39 cellular contexts compared by ENCODE assay signal in genomic region chr1:61225478-61225877, GRCh38.
"Had no signal": no experiment of that assay in that cellular context is flagged by ENCODE, and none has a peak within 500 bp of the region (broad histone marks: within the 10 kb centered on the region; RNA-seq: fewer than 3 reads in every experiment).

No MANE protein-coding gene starts in this region.

- FAIRE-seq: astrocyte, bronchial epithelial cell, TTC549 had no signal

- H3K27ac ChIP-seq: adrenal gland, cardiac muscle cell, VCaP had no signal

- H3K4me1 Mint-ChIP-seq: activated B cell treated with CpG ODN at 0.5 μM for 24 hours; activated CD4-positive, alpha-beta T cell treated with anti-CD3 and anti-CD28 coated beads, Interleukin-2, amount 10 ng/mL, durations not matched to agents 24 days and 14 days; activated naive CD8-positive, alpha-beta T cell treated with anti-CD3 and anti-CD28 coated beads for 36 hours; activated T-helper 17 cell treated with anti-CD3 and anti-CD28 coated beads, Interleukin-2, amount 50 U/mL, for 72 hours; central memory CD8-positive, alpha-beta T cell had no signal

- H3K4me3 Mint-ChIP-seq: activated B cell treated with CpG ODN at 0.5 μM for 24 hours; activated CD4-positive, alpha-beta memory T cell treated with anti-CD3 and anti-CD28 coated beads for 36 hours; activated CD4-positive, alpha-beta T cell treated with anti-CD3 and anti-CD28 coated beads, Interleukin-2, amount 10 ng/mL, durations not matched to agents 24 days and 14 days; activated CD8-positive, alpha-beta T cell treated with anti-CD3 and anti-CD28 coated beads for 36 hours; activated naive CD4-positive, alpha-beta T cell treated with anti-CD3 and anti-CD28 coated beads for 36 hours; activated naive CD8-positive, alpha-beta T cell treated with anti-CD3 and anti-CD28 coated beads for 36 hours; activated T-cell treated with anti-CD3 and anti-CD28 coated beads, Interleukin-2, amount 50 U/mL, for 4 hours; activated T-cell treated with anti-CD3 and anti-CD28 coated beads, Interleukin-2, amount 50 U/mL, for 72 hours; activated T-helper 1 cell treated with anti-CD3 and anti-CD28 coated beads, Interleukin-12 subunit alpha, Interleukin-12 subunit beta, Interleukin-2, Interleukin-4 antibody, amounts not matched to agents 30 ng/mL and 10 ng/mL and 1 ng/mL, durations not matched to agents 14 hours and 24 hours and 36 hours; activated T-helper 17 cell treated with anti-CD3 and anti-CD28 coated beads, Interleukin-2, amount 50 U/mL, for 72 hours; central memory CD8-positive, alpha-beta T cell; T-helper 1 cell treated with Interleukin-12 subunit alpha and Interleukin-12 subunit beta and Interleukin-4 antibody, amounts not matched to agents 30 μg/mL and 1 μg/mL, for 36 hours; T-helper 2 cell treated with Interferon-gamma antibody and Interleukin-4, amounts not matched to agents 5 μg/mL and 100 μg/mL, for 36 hours had no signal

- H3K27me3 ChIP-seq: adrenal gland, cardiac muscle cell had no signal

- H3K27me3 Mint-ChIP-seq: activated B cell treated with CpG ODN at 0.5 μM for 24 hours; activated naive CD8-positive, alpha-beta T cell treated with anti-CD3 and anti-CD28 coated beads for 36 hours; brain; central memory CD8-positive, alpha-beta T cell had no signal

- ATAC-seq: activated CD8-positive, alpha-beta T cell treated with anti-CD3 and anti-CD28 coated beads for 36 hours; activated naive CD4-positive, alpha-beta T cell treated with anti-CD3 and anti-CD28 coated beads, Interleukin-2, amount 50 U/mL, for 72 hours; activated T-cell treated with anti-CD3 and anti-CD28 coated beads, Interleukin-2, amount 50 U/mL, for 4 hours; activated T-cell treated with anti-CD3 and anti-CD28 coated beads, Interleukin-2, amount 50 U/mL, for 72 hours; activated T-helper 17 cell treated with anti-CD3 and anti-CD28 coated beads, Interleukin-2, amount 50 U/mL, for 72 hours had no signal

- DNase-seq: activated B cell treated with CpG ODN at 0.5 μM for 24 hours; activated CD4-positive, alpha-beta memory T cell treated with anti-CD3 and anti-CD28 coated beads for 36 hours; activated CD4-positive, alpha-beta T cell treated with anti-CD3 and anti-CD28 coated beads for 4 hours; activated CD4-positive, alpha-beta T cell treated with anti-CD3 and anti-CD28 coated beads, Interleukin-2, amount 10 ng/mL, durations not matched to agents 24 days and 14 days; activated CD4-positive, alpha-beta T cell treated with anti-CD3 and anti-CD28 coated beads, Interleukin-2, amount 50 U/mL, for 1 hour; activated CD4-positive, alpha-beta T cell treated with anti-CD3 and anti-CD28 coated beads, Interleukin-2, amount 50 U/mL, for 4 hours; activated CD4-positive, CD25-positive, alpha-beta regulatory T cell treated with anti-CD3 and anti-CD28 coated beads, Interleukin-2, amount 50 U/mL, for 72 hours; activated CD8-positive, alpha-beta memory T cell treated with anti-CD3 and anti-CD28 coated beads, Interleukin-2, amount 50 U/mL, for 4 hours; activated CD8-positive, alpha-beta T cell treated with anti-CD3 and anti-CD28 coated beads for 36 hours; activated effector memory CD4-positive, alpha-beta T cell treated with anti-CD3 and anti-CD28 coated beads, Interleukin-2, amount 50 U/mL, for 16 hours; activated gamma-delta T cell treated with Interleukin-2 at 50 U/mL for 16 hours; activated naive CD4-positive, alpha-beta T cell; activated naive CD4-positive, alpha-beta T cell treated with anti-CD3 and anti-CD28 coated beads for 36 hours; activated naive CD4-positive, alpha-beta T cell treated with anti-CD3 and anti-CD28 coated beads, Interleukin-2, amount 50 U/mL, for 16 hours; activated naive CD8-positive, alpha-beta T cell treated with anti-CD3 and anti-CD28 coated beads for 36 hours; activated T-cell treated with anti-CD3 and anti-CD28 coated beads for 4 hours; activated T-cell treated with anti-CD3 and anti-CD28 coated beads, Interleukin-2, amount 50 U/mL, for 1 hour; activated T-cell treated with anti-CD3 and anti-CD28 coated beads, Interleukin-2, amount 50 U/mL, for 4 hours; activated T-cell treated with anti-CD3 and anti-CD28 coated beads, Interleukin-2, amount 50 U/mL, for 72 hours; adrenal gland; amniotic stem cell; aorta; caudate nucleus; cerebellar nuclear complex; T-helper 1 cell; T-helper 2 cell; T-helper 9 cell had no signal

- H3K27ac Mint-ChIP-seq: activated B cell treated with CpG ODN at 0.5 μM for 24 hours; activated CD4-positive, alpha-beta memory T cell treated with anti-CD3 and anti-CD28 coated beads for 36 hours; activated CD4-positive, alpha-beta T cell treated with anti-CD3 and anti-CD28 coated beads, Interleukin-2, amount 10 ng/mL, durations not matched to agents 24 days and 14 days; activated CD8-positive, alpha-beta T cell treated with anti-CD3 and anti-CD28 coated beads for 36 hours; activated naive CD4-positive, alpha-beta T cell treated with anti-CD3 and anti-CD28 coated beads for 36 hours; activated naive CD4-positive, alpha-beta T cell treated with anti-CD3 and anti-CD28 coated beads, Interleukin-2, amount 50 U/mL, for 72 hours; activated naive CD8-positive, alpha-beta T cell treated with anti-CD3 and anti-CD28 coated beads for 36 hours; activated T-cell treated with anti-CD3 and anti-CD28 coated beads, Interleukin-2, amount 50 U/mL, for 72 hours; activated T-helper 1 cell treated with anti-CD3 and anti-CD28 coated beads, Interleukin-12 subunit alpha, Interleukin-12 subunit beta, Interleukin-2, Interleukin-4 antibody, amounts not matched to agents 30 ng/mL and 10 ng/mL and 1 ng/mL, durations not matched to agents 14 hours and 24 hours and 36 hours; activated T-helper 17 cell treated with anti-CD3 and anti-CD28 coated beads, Interleukin-2, amount 50 U/mL, for 72 hours; T-helper 1 cell treated with Interleukin-12 subunit alpha and Interleukin-12 subunit beta and Interleukin-4 antibody, amounts not matched to agents 30 μg/mL and 1 μg/mL, for 36 hours; T-helper 2 cell treated with Interferon-gamma antibody and Interleukin-4, amounts not matched to agents 5 μg/mL and 100 μg/mL, for 36 hours had no signal

- H3K36me3 ChIP-seq: adrenal gland, cardiac muscle cell had no signal

- H3K9me3 Mint-ChIP-seq: activated B cell treated with CpG ODN at 0.5 μM for 24 hours; activated CD4-positive, alpha-beta memory T cell treated with anti-CD3 and anti-CD28 coated beads for 36 hours; activated CD4-positive, alpha-beta T cell treated with anti-CD3 and anti-CD28 coated beads, Interleukin-2, amount 10 ng/mL, durations not matched to agents 24 days and 14 days; activated CD8-positive, alpha-beta T cell treated with anti-CD3 and anti-CD28 coated beads for 36 hours; activated naive CD4-positive, alpha-beta T cell treated with anti-CD3 and anti-CD28 coated beads for 36 hours; activated naive CD4-positive, alpha-beta T cell treated with anti-CD3 and anti-CD28 coated beads, Interleukin-2, amount 50 U/mL, for 72 hours; activated naive CD8-positive, alpha-beta T cell treated with anti-CD3 and anti-CD28 coated beads for 36 hours; activated T-cell treated with anti-CD3 and anti-CD28 coated beads, Interleukin-2, amount 50 U/mL, for 4 hours; activated T-cell treated with anti-CD3 and anti-CD28 coated beads, Interleukin-2, amount 50 U/mL, for 72 hours; activated T-helper 1 cell treated with anti-CD3 and anti-CD28 coated beads, Interleukin-12 subunit alpha, Interleukin-12 subunit beta, Interleukin-2, Interleukin-4 antibody, amounts not matched to agents 30 ng/mL and 10 ng/mL and 1 ng/mL, durations not matched to agents 14 hours and 24 hours and 36 hours; activated T-helper 17 cell treated with anti-CD3 and anti-CD28 coated beads, Interleukin-2, amount 50 U/mL, for 72 hours; central memory CD8-positive, alpha-beta T cell; T-helper 1 cell treated with Interleukin-12 subunit alpha and Interleukin-12 subunit beta and Interleukin-4 antibody, amounts not matched to agents 30 μg/mL and 1 μg/mL, for 36 hours; T-helper 2 cell treated with Interferon-gamma antibody and Interleukin-4, amounts not matched to agents 5 μg/mL and 100 μg/mL, for 36 hours had no signal

- H3K4me3 ChIP-seq: adrenal gland, cardiac muscle cell had no signal

- H3K36me3 Mint-ChIP-seq: activated CD4-positive, alpha-beta memory T cell treated with anti-CD3 and anti-CD28 coated beads for 36 hours; activated naive CD4-positive, alpha-beta T cell treated with anti-CD3 and anti-CD28 coated beads, Interleukin-2, amount 50 U/mL, for 72 hours; activated naive CD8-positive, alpha-beta T cell treated with anti-CD3 and anti-CD28 coated beads for 36 hours; brain had no signal
